Comparison of ENCODE assay signal across 11 cellular contexts in the genomic region with DNA sequence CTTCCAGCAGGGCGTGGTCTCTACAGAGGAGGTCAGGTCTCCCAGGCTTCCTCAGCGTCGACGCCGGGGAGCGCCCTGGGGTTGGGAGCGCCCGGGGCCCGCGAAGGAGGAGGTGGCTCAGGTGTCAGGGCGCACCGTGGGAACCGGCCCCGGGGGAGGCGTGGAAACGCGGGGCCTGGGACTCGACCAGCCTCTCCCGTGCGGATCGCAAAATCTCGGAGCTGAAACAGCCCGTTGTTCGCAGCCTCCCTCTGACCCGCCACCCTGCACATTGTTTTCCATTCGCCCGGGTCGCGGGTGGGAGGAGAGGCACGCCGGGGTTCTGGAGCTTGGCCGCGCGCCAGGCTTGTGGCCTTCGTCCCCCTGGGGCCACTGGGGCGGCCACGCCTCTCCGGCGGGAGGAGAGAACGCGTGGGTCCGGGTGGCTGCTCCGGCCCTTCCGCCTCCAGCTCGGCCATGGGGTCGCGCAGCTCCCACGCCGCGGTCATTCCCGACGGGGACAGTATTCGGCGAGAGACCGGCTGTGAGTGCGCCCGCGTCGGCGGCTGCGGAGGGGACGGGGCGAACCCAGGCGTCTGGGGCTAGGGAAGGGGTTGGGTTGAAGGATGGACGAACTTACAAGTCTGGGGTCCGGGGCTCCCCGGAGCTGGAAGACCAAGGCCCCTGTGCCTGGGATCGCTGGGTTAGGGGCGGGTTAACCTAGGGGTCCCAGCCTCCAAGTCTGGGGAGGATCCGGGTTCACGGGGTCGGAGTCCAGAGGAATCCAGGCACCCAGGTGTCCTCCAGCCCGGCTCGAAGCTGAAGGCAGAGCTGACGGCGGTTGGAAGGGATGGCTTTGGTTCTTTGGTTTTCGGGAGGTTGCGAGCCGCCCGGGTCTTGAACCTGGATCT. TPM values are rescaled to one million over a fixed set of nuclear protein-coding genes. Genes with fewer than 3 reads are reported as not detected.
DNase-seq lines count a peak whose midpoint lies in the region; ATAC-seq and TF ChIP-seq lines count a peak whose summit lies in the region.
"Had no signal": no experiment of that assay in that cellular context is flagged by ENCODE, and none has a peak within 500 bp of the region (broad histone marks: within the 10 kb centered on the region; RNA-seq: fewer than 3 reads in every experiment).

Gene CHP2, plus strand, starts transcription at position 433 of the 890 bp plus-strand sequence. Its CDS starts 24 bp downstream, at position 457.

- peaks cover 17% of the 10 kb centered on the region for H3K27me3 Mint-ChIP-seq in Caco-2 (ENCODE audit: insufficient read depth, unreplicated experiment)

- POLR2A ChIA-PET in Caco-2 (lab: Charles Lee): no interaction called here
- POLR2A ChIA-PET in Panc1 (lab: Charles Lee): no interaction called here

- peak; percentile 57 for ATAC-seq in Panc1
- ATAC-seq in GM18505 (IDR thresholded peaks at IDR 0.05; ENCODE audit: unreplicated experiment): no peak
- no peak for ATAC-seq in activated naive CD4-positive, alpha-beta T cell treated with anti-CD3 and anti-CD28 coated beads, Interleukin-2, amount 50 U/mL, for 72 hours

- H3K4me1 ChIP-seq in Caco-2 (no peaks in the 10 kb centered on the region), Panc1 (ENCODE audit: control insufficient read depth, insufficient read depth, low read length) (peaks cover 3% of the 10 kb centered on the region; the same call in 1 of the 2 replicates), left ventricle myocardium inferior (peaks cover 12% of the 10 kb centered on the region), parathyroid adenoma (no peaks in the 10 kb centered on the region), Karpas-422 (ENCODE audit: low read length) (no peaks in the 10 kb centered on the region)

- H3K27me3 ChIP-seq in Caco-2 (replicated peaks; ENCODE audit: control insufficient read depth, insufficient read depth, low read length) (no peaks in the 10 kb centered on the region), Panc1 (ENCODE audit: control insufficient read depth, insufficient read depth, low read length) (peaks cover 12% of the 10 kb centered on the region), left ventricle myocardium inferior (ENCODE audit: low read depth) (peaks cover 85% of the 10 kb centered on the region), parathyroid adenoma (ENCODE audit: control insufficient read depth, insufficient read depth, low read length) (peaks cover 4% of the 10 kb centered on the region), Karpas-422 (ENCODE audit: low read length) (no peaks in the 10 kb centered on the region)

- H3K36me3 ChIP-seq in Caco-2 (ENCODE audit: control insufficient read depth, insufficient read depth, low read length) (no peaks in the 10 kb centered on the region), Panc1 (ENCODE audit: control insufficient read depth, insufficient read depth, low read length) (no peaks in the 10 kb centered on the region), left ventricle myocardium inferior (no peaks in the 10 kb centered on the region), parathyroid adenoma (ENCODE audit: control insufficient read depth, insufficient read depth, low read length) (no peaks in the 10 kb centered on the region), Karpas-422 (ENCODE audit: insufficient read depth, low read length) (no peaks in the 10 kb centered on the region)

- intact Hi-C loops in Caco-2 (cut with micrococcal nuclease; ENCODE audit: unreplicated experiment) (no loop called here), Panc1 (cut with micrococcal nuclease; ENCODE audit: unreplicated experiment) (no loop called here), left ventricle myocardium inferior (cut with micrococcal nuclease) (no loop called here)

- H3K4me2 ChIP-seq in parathyroid adenoma (ENCODE audit: low read length): peak within 1 kb of the TSS; percentile 69
- H3K4me2 ChIP-seq in Karpas-422 (ENCODE audit: low read depth, low read length, poor library complexity, severe bottlenecking): no peak within 1 kb of the TSS

- TF ChIP-seq CTCF in Caco-2 (IDR thresholded peaks at IDR 0.05; ENCODE audit: insufficient read depth in 1 of 2, low read depth in 1 of 2, low read length in 1 of 2, severe bottlenecking in 1 of 2, unreplicated experiment in 1 of 2) (no peak), Panc1 (IDR thresholded peaks at IDR 0.05) (no peak), left ventricle myocardium inferior (IDR thresholded peaks at IDR 0.05; ENCODE audit: borderline replicate concordance) (no peak), parathyroid adenoma (IDR thresholded peaks at IDR 0.05) (no peak)

- H3K4me3 Mint-ChIP-seq in Caco-2 (ENCODE audit: unreplicated experiment): peak within 1 kb of the TSS; percentile 54
- H3K4me3 Mint-ChIP-seq: mesothelial cell of epicardium had no signal

- H3K9me3 ChIP-seq in Caco-2 (no peaks in the 10 kb centered on the region), Panc1 (ENCODE audit: control insufficient read depth, insufficient read depth, low read depth, low read length) (no peaks in the 10 kb centered on the region), left ventricle myocardium inferior (replicated peaks) (peaks cover 7% of the 10 kb centered on the region), parathyroid adenoma (ENCODE audit: control insufficient read depth, low read length) (no peaks in the 10 kb centered on the region), Karpas-422 (ENCODE audit: low read length) (no peaks in the 10 kb centered on the region)

- H3K27ac ChIP-seq in Panc1 (ENCODE audit: low read length) (no peak within 1 kb of the TSS), left ventricle myocardium inferior (replicated peaks) (no peak within 1 kb of the TSS), parathyroid adenoma (no peak within 1 kb of the TSS), Karpas-422 (ENCODE audit: low read length) (no peak within 1 kb of the TSS)

- TF ChIP-seq POLR2A in GM18505 (IDR thresholded peaks at IDR 0.05; ENCODE audit: borderline replicate concordance, extremely low read depth, insufficient read depth, insufficient read length): no peak

- H3K4me3 ChIP-seq in Caco-2 (ENCODE audit: low read depth, low read length): peak within 1 kb of the TSS; percentile 7; the same call in 1 of the 2 replicates
- peak within 1 kb of the TSS; percentile 26 to 38 for H3K4me3 ChIP-seq in Panc1 (ENCODE audit: low read depth in 2 of 2, low read length in 2 of 2)
- H3K4me3 ChIP-seq in left ventricle myocardium inferior: peak within 1 kb of the TSS; percentile 46
- peak within 1 kb of the TSS; percentile 31 for H3K4me3 ChIP-seq in parathyroid adenoma (ENCODE audit: low read depth, low read length)
- no peak within 1 kb of the TSS for H3K4me3 ChIP-seq in Karpas-422 (ENCODE audit: low read length)

- H3K9me2 ChIP-seq in Karpas-422 (replicated peaks; ENCODE audit: insufficient read depth, low read length): no peaks in the 10 kb centered on the region

- no peaks in the 10 kb centered on the region for H3K4me1 Mint-ChIP-seq in Caco-2 (ENCODE audit: low read depth, unreplicated experiment)
- H3K4me1 Mint-ChIP-seq: mesothelial cell of epicardium had no signal

- H3K9me3 Mint-ChIP-seq in Caco-2 (ENCODE audit: unreplicated experiment): no peaks in the 10 kb centered on the region
- no peaks in the 10 kb centered on the region for H3K9me3 Mint-ChIP-seq in activated naive CD4-positive, alpha-beta T cell treated with anti-CD3 and anti-CD28 coated beads, Interleukin-2, amount 50 U/mL, for 72 hours

- H3K27ac Mint-ChIP-seq in Caco-2 (ENCODE audit: unreplicated experiment): no peak within 1 kb of the TSS
- H3K27ac Mint-ChIP-seq in activated naive CD4-positive, alpha-beta T cell treated with anti-CD3 and anti-CD28 coated beads, Interleukin-2, amount 50 U/mL, for 72 hours: no peak within 1 kb of the TSS
- H3K27ac Mint-ChIP-seq: mesothelial cell of epicardium had no signal

- no peaks in the 10 kb centered on the region for H4K20me1 ChIP-seq in Karpas-422 (ENCODE audit: insufficient read depth, low read depth, low read length)

- no peaks in the 10 kb centered on the region for H3K79me2 ChIP-seq in parathyroid adenoma
- H3K79me2 ChIP-seq in Karpas-422 (ENCODE audit: low read length): no peaks in the 10 kb centered on the region

- BruUV-seq in Caco-2 (replicated peaks; lab: Mats Ljungman, UMichigan): no TSS peak
- BruUV-seq in Panc1 (replicated peaks; lab: Mats Ljungman, UMichigan): no TSS peak

- in situ Hi-C loops in Panc1 (cut with HindIII; ENCODE audit: low pct_unique_long_range_greater_than_20kb, low sequenced_read_pairs): no loop called here

- H3K36me3 Mint-ChIP-seq in Caco-2 (ENCODE audit: insufficient read depth, unreplicated experiment): no peaks in the 10 kb centered on the region
- H3K36me3 Mint-ChIP-seq in activated naive CD4-positive, alpha-beta T cell treated with anti-CD3 and anti-CD28 coated beads, Interleukin-2, amount 50 U/mL, for 72 hours: no peaks in the 10 kb centered on the region
- H3K36me3 Mint-ChIP-seq: mesothelial cell of epicardium had no signal

- DNase-seq in Caco-2: no peak
- no peak for DNase-seq in Panc1 (ENCODE audit: low read depth, low spot score)
- no peak for DNase-seq in left ventricle myocardium inferior
- DNase-seq in SKM-1 (lab: John Stamatoyannopoulos, UW; ENCODE audit: unreplicated experiment): no peak
- no peak for DNase-seq in Karpas-422
- DNase-seq in activated naive CD4-positive, alpha-beta T cell treated with anti-CD3 and anti-CD28 coated beads, Interleukin-2, amount 50 U/mL, for 72 hours (ENCODE audit: low spot score in 2 of 2): no peak
- DNase-seq: dermis blood vessel endothelial cell, NCI-H1092 treated with DMSO at 0.1 percent for 48 hours had no signal

- no peak within 1 kb of the TSS for H3K9ac ChIP-seq in parathyroid adenoma
- H3K9ac ChIP-seq in Karpas-422 (ENCODE audit: low read length): no peak within 1 kb of the TSS

- peak within 1 kb of the TSS; percentile 54 for H2AFZ ChIP-seq in parathyroid adenoma
- H2AFZ ChIP-seq in Karpas-422 (ENCODE audit: low read length): no peak within 1 kb of the TSS

- CTCF ChIA-PET in Caco-2 (lab: Charles Lee): interaction anchor here (0.6 kb wide), 1 partner anchor 659 kb away, joined by 3 read pairs; no protein-coding TSS in a partner anchor
- CTCF ChIA-PET in Panc1 (lab: Charles Lee): no interaction called here

RNA-seq across cellular contexts. Expression of gene CHP2, which starts in this region (rescaled TPM):
- total RNA-seq in Caco-2 (2022) (not detected in 2 replicates), Panc1 (2021; ENCODE audit: unreplicated experiment) (not detected), left ventricle myocardium inferior (not detected)
- polyA plus RNA-seq in Panc1 (2012; ENCODE audit: insufficient read length): 0.10 TPM
- total RNA-seq in Karpas-422 (2014; rRNA removed; shearing (Covaris generic); ENCODE audit: low replicate concordance): not detected in 2 replicates
- total RNA-seq in activated naive CD4-positive, alpha-beta T cell treated with anti-CD3 and anti-CD28 coated beads, Interleukin-2, amount 50 U/mL, for 72 hours: not detected
- total RNA-seq: dermis blood vessel endothelial cell, mesothelial cell of epicardium had no signal

Comparison
In these comparisons a context has a peak if more than half of its experiments do, and no peak if none do; other contexts are left out.
1. Peak in ATAC-seq and H3K4me3 ChIP-seq in Panc1; RNA of the gene not detected or under 1 TPM.